In genomic region chr4:146883070-146883469, GRCh38 we compare ENCODE assay signal across 9 cellular contexts.
"Had no signal": no experiment of that assay in that cellular context is flagged by ENCODE, and none has a peak within 500 bp of the region (broad histone marks: within the 10 kb centered on the region; RNA-seq: fewer than 3 reads in every experiment).

No MANE protein-coding gene starts in this region.

- H3K27ac ChIP-seq: GM23248, HL-60 had no signal

- H3K4me1 Mint-ChIP-seq: IgD-negative memory B cell had no signal

- H3K9me3 Mint-ChIP-seq: HFFc6 had no signal

- H3K27ac Mint-ChIP-seq: HFFc6, IgD-negative memory B cell had no signal

- ATAC-seq: HCT116, HepG2 had no signal

- H3K9me3 ChIP-seq: HAP-1 had no signal

- DNase-seq: GM23248, GOT3, H7, HFFc6 had no signal

- H3K27me3 Mint-ChIP-seq: IgD-negative memory B cell had no signal

- H3K4me3 ChIP-seq: GM23248, HAP-1 had no signal

- H3K4me3 Mint-ChIP-seq: HFFc6, IgD-negative memory B cell had no signal

- H3K36me3 ChIP-seq: HAP-1 had no signal

- H3K36me3 Mint-ChIP-seq: IgD-negative memory B cell had no signal

- H3K4me1 ChIP-seq: HAP-1 had no signal
